In the genomic region with DNA sequence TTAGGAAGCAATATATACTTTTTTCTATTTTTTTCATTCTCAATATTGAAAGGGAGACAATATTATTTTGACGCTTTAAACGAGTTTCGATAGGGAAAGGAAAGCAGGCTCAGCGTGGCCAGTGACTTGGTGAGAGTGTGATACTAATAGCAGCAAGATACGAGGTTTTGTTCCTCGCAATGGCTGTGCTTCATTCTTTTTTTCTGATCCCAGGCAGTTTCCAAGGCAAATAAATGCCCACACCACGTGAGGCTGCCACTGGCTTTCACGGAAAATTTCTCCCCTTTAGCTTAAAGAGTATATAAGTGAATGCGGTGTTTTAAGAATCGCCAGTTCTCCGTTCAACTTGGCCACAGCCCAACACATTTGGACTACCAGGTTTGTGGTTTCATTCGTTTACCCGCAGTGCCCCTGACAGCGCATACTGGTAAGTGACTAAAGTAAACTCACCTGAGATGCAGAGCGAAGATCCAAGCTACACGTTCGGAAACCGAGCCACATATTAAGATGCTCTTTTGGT, we compare ENCODE assay signal across 8 cellular contexts.
DNase-seq lines count a peak whose midpoint lies in the region.

No MANE protein-coding gene starts in this region.

- H3K4me1 ChIP-seq in CD4-positive, alpha-beta memory T cell (ENCODE audit: insufficient read depth, low read length) = peaks cover 14% of the 10 kb centered on the region
- peaks cover 6% of the 10 kb centered on the region for H3K4me1 ChIP-seq in effector memory CD4-positive, alpha-beta T cell (ENCODE audit: control insufficient read depth, insufficient read depth, low read length, poor library complexity, severe bottlenecking)

- peak in 1 of 5 donors; percentile 23 for DNase-seq in CD4-positive, alpha-beta memory T cell
- DNase-seq in HT-29 (ENCODE audit: low spot score) (peak; percentile 43), left kidney (ENCODE audit: low read depth, low spot score) (peak; percentile 25), HCEC 1CT (no peak), NCI-H2029 treated with DMSO at 0.1 percent for 48 hours (lab: John Stamatoyannopoulos, UW) (no peak)
- no peak for DNase-seq in activated T-helper 1 cell treated with anti-CD3 and anti-CD28 coated beads, Interleukin-12 subunit alpha, Interleukin-12 subunit beta, Interleukin-2, Interleukin-4 antibody, amounts not matched to agents 30 ng/mL and 10 ng/mL and 1 ng/mL, durations not matched to agents 14 hours and 24 hours and 36 hours (ENCODE audit: low spot score)
- DNase-seq in effector memory CD4-positive, alpha-beta T cell = no peak
- no peak for DNase-seq in activated CD4-positive, CD25-positive, alpha-beta regulatory T cell (lab: John Stamatoyannopoulos, UW)

- H3K4me3 ChIP-seq in CD4-positive, alpha-beta memory T cell (ENCODE audit: low read length in 2 of 2) = no peak overlapping the region
- H3K4me3 ChIP-seq in effector memory CD4-positive, alpha-beta T cell (ENCODE audit: insufficient read depth, low read depth, low read length, poor library complexity, severe bottlenecking) = no peak overlapping the region

- peak overlapping the region in 6 of 7 donors; percentile 57 to 92 (median 77) for H3K27ac Mint-ChIP-seq in CD4-positive, alpha-beta memory T cell
- peak overlapping the region; percentile 61 for H3K27ac Mint-ChIP-seq in activated T-helper 1 cell treated with anti-CD3 and anti-CD28 coated beads, Interleukin-12 subunit alpha, Interleukin-12 subunit beta, Interleukin-2, Interleukin-4 antibody, amounts not matched to agents 30 ng/mL and 10 ng/mL and 1 ng/mL, durations not matched to agents 14 hours and 24 hours and 36 hours

- peaks cover 4 to 5% of the 10 kb centered on the region in 2 donors for H3K36me3 Mint-ChIP-seq in CD4-positive, alpha-beta memory T cell
- peaks cover 3% of the 10 kb centered on the region for H3K36me3 Mint-ChIP-seq in activated T-helper 1 cell treated with anti-CD3 and anti-CD28 coated beads, Interleukin-12 subunit alpha, Interleukin-12 subunit beta, Interleukin-2, Interleukin-4 antibody, amounts not matched to agents 30 ng/mL and 10 ng/mL and 1 ng/mL, durations not matched to agents 14 hours and 24 hours and 36 hours (ENCODE audit: low read depth)

- peaks cover 65 to 75% of the 10 kb centered on the region in 2 donors for H3K27me3 Mint-ChIP-seq in CD4-positive, alpha-beta memory T cell
- H3K27me3 Mint-ChIP-seq in activated T-helper 1 cell treated with anti-CD3 and anti-CD28 coated beads, Interleukin-12 subunit alpha, Interleukin-12 subunit beta, Interleukin-2, Interleukin-4 antibody, amounts not matched to agents 30 ng/mL and 10 ng/mL and 1 ng/mL, durations not matched to agents 14 hours and 24 hours and 36 hours (ENCODE audit: insufficient read depth) = peaks cover 70% of the 10 kb centered on the region

- POLR2A ChIA-PET in CD4-positive, alpha-beta memory T cell (lab: Charles Lee; ENCODE audit: partially characterized antibody) = interaction anchor here (1.2 to 1.5 kb wide), 3 partner anchors 18 to 190 kb away, joined by 3 to 5 read pairs (median 4); no protein-coding TSS in a partner anchor

- intact Hi-C loops in CD4-positive, alpha-beta memory T cell (cut with micrococcal nuclease) = loop anchor here (5.0 kb wide), 2 partner anchors 77 to 387 kb away; no protein-coding TSS in a partner anchor
- intact Hi-C loops in activated T-helper 1 cell treated with anti-CD3 and anti-CD28 coated beads, Interleukin-12 subunit alpha, Interleukin-12 subunit beta, Interleukin-2, Interleukin-4 antibody, amounts not matched to agents 30 ng/mL and 10 ng/mL and 1 ng/mL, durations not matched to agents 14 hours and 24 hours and 36 hours (cut with micrococcal nuclease) = loop anchor here (2.0 to 5.0 kb wide), 6 partner anchors 15 to 1143 kb away; no protein-coding TSS in a partner anchor

- CTCF ChIA-PET in CD4-positive, alpha-beta memory T cell (lab: Charles Lee; ENCODE audit: partially characterized antibody) = interaction anchor here (1.4 kb wide), 2 partner anchors 39 to 83 kb away, joined by 3 to 4 read pairs; no protein-coding TSS in a partner anchor

- H3K36me3 ChIP-seq in CD4-positive, alpha-beta memory T cell (ENCODE audit: insufficient read depth, low read length) = no peaks in the 10 kb centered on the region
- H3K36me3 ChIP-seq in effector memory CD4-positive, alpha-beta T cell (ENCODE audit: control insufficient read depth, insufficient read depth, low read length) = no peaks in the 10 kb centered on the region

- no peaks in the 10 kb centered on the region for H3K9me3 ChIP-seq in CD4-positive, alpha-beta memory T cell (ENCODE audit: control insufficient read depth in 1 of 2, low read length in 2 of 2)
- peaks cover 9% of the 10 kb centered on the region for H3K9me3 ChIP-seq in effector memory CD4-positive, alpha-beta T cell (ENCODE audit: control insufficient read depth, low read length)

- H3K27ac ChIP-seq in CD4-positive, alpha-beta memory T cell (ENCODE audit: low read depth, low read length) = no peak overlapping the region
- no peak overlapping the region for H3K27ac ChIP-seq in effector memory CD4-positive, alpha-beta T cell (ENCODE audit: insufficient read depth, low read length, poor library complexity, severe bottlenecking)

- H3K9me3 Mint-ChIP-seq in CD4-positive, alpha-beta memory T cell = peaks cover 5 to 62% (median 46%) of the 10 kb centered on the region in 8 donors
- H3K9me3 Mint-ChIP-seq in activated T-helper 1 cell treated with anti-CD3 and anti-CD28 coated beads, Interleukin-12 subunit alpha, Interleukin-12 subunit beta, Interleukin-2, Interleukin-4 antibody, amounts not matched to agents 30 ng/mL and 10 ng/mL and 1 ng/mL, durations not matched to agents 14 hours and 24 hours and 36 hours = peaks cover 10% of the 10 kb centered on the region

- H3K4me1 Mint-ChIP-seq in CD4-positive, alpha-beta memory T cell = peaks cover 10 to 50% (median 26%) of the 10 kb centered on the region in 4 donors
- peaks cover 61% of the 10 kb centered on the region for H3K4me1 Mint-ChIP-seq in activated T-helper 1 cell treated with anti-CD3 and anti-CD28 coated beads, Interleukin-12 subunit alpha, Interleukin-12 subunit beta, Interleukin-2, Interleukin-4 antibody, amounts not matched to agents 30 ng/mL and 10 ng/mL and 1 ng/mL, durations not matched to agents 14 hours and 24 hours and 36 hours (ENCODE audit: low read depth)

- peaks cover 70% of the 10 kb centered on the region for H3K27me3 ChIP-seq in CD4-positive, alpha-beta memory T cell (ENCODE audit: insufficient read depth, low read length)
- H3K27me3 ChIP-seq in effector memory CD4-positive, alpha-beta T cell (replicated peaks; ENCODE audit: control insufficient read depth, insufficient read depth, low read length, poor library complexity, severe bottlenecking) = peaks cover 73% of the 10 kb centered on the region

- H3K4me3 Mint-ChIP-seq in CD4-positive, alpha-beta memory T cell = peak overlapping the region in 7 of 8 donors; percentile 17 to 75 (median 48)
- H3K4me3 Mint-ChIP-seq in activated T-helper 1 cell treated with anti-CD3 and anti-CD28 coated beads, Interleukin-12 subunit alpha, Interleukin-12 subunit beta, Interleukin-2, Interleukin-4 antibody, amounts not matched to agents 30 ng/mL and 10 ng/mL and 1 ng/mL, durations not matched to agents 14 hours and 24 hours and 36 hours = peak overlapping the region; percentile 64

Comparison
In these comparisons a context has a peak if more than half of its experiments do, and no peak if none do; other contexts are left out.
1. DNase-seq: peak in HT-29 (single experiment) and left kidney (single experiment); none in activated T-helper 1 cell treated with anti-CD3 and anti-CD28 coated beads, Interleukin-12 subunit alpha, Interleukin-12 subunit beta, Interleukin-2, Interleukin-4 antibody, amounts not matched to agents 30 ng/mL and 10 ng/mL and 1 ng/mL, durations not matched to agents 14 hours and 24 hours and 36 hours (single experiment), effector memory CD4-positive, alpha-beta T cell (0 of 3), HCEC 1CT (single experiment), activated CD4-positive, CD25-positive, alpha-beta regulatory T cell (0 of 4) and NCI-H2029 treated with DMSO at 0.1 percent for 48 hours (single experiment).